ENCODE assay signal across 30 cellular contexts in the genomic region with DNA sequence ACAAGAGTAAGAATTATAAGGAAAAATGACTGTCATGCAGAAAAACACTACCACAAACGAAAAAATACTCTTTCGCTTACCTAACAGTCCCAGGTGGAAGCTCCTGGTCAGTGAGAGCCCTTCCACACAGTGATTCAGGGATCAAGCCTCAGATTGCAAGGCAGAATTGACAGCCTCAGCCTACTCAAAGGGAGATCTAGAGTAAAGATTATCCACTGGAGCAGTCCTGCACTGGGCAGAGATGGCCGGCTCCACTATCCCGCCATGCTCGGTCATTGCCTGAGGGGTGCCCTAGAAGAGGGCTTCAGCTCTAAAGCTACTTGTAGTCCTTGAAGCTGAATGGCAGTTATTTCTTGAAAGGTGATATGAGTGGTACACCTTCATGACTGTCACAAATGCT.
"Had no signal": no experiment of that assay in that cellular context is flagged by ENCODE, and none has a peak within 500 bp of the region (broad histone marks: within the 10 kb centered on the region; RNA-seq: fewer than 3 reads in every experiment).

No MANE protein-coding gene starts in this region.

- H3K4me1 ChIP-seq: ascending aorta, breast epithelium, colonic mucosa, gastroesophageal sphincter had no signal

- DNase-seq: activated CD4-positive, alpha-beta memory T cell treated with anti-CD3 and anti-CD28 coated beads, Interleukin-2, amount 10 ng/mL, durations not matched to agents 7 days and 5 days; activated CD4-positive, alpha-beta T cell treated with anti-CD3 and anti-CD28 coated beads for 36 hours; activated CD4-positive, alpha-beta T cell treated with anti-CD3 and anti-CD28 coated beads, Interleukin-2, amount 10 ng/mL, durations not matched to agents 7 days and 5 days; activated CD4-positive, alpha-beta T cell treated with anti-CD3 and anti-CD28 coated beads, Interleukin-2, amount 50 U/mL, for 4 hours; activated CD4-positive, CD25-positive, alpha-beta regulatory T cell; activated CD4-positive, CD25-positive, alpha-beta regulatory T cell treated with anti-CD3 and anti-CD28 coated beads, Interleukin-2, amount 50 U/mL, for 72 hours; activated CD8-positive, alpha-beta memory T cell treated with anti-CD3 and anti-CD28 coated beads, Interleukin-2, amount 50 U/mL, for 48 hours; activated gamma-delta T cell; activated naive CD4-positive, alpha-beta T cell; activated naive CD4-positive, alpha-beta T cell treated with anti-CD3 and anti-CD28 coated beads, Interleukin-2, amount 10 ng/mL, durations not matched to agents 7 days and 5 days; activated naive CD8-positive, alpha-beta T cell treated with anti-CD3 and anti-CD28 coated beads, Interleukin-2, amount 10 ng/mL, durations not matched to agents 7 days and 5 days; activated T-cell treated with anti-CD3 and anti-CD28 coated beads for 4 hours; activated T-cell treated with anti-CD3 and anti-CD28 coated beads, Interleukin-2, amount 50 U/mL, for 24 hours; activated T-cell treated with anti-CD3 and anti-CD28 coated beads, Interleukin-2, amount 50 U/mL, for 72 hours; central memory CD4-positive, alpha-beta T cell; cerebellar nuclear complex; colonic mucosa; effector CD8-positive, alpha-beta T cell; esophagus squamous epithelium; foreskin melanocyte; heart right ventricle had no signal

- H3K36me3 Mint-ChIP-seq: activated naive CD4-positive, alpha-beta T cell treated with anti-CD3 and anti-CD28 coated beads, Interleukin-2, amount 10 ng/mL, durations not matched to agents 7 days and 5 days; activated naive CD4-positive, alpha-beta T cell treated with anti-CD3 and anti-CD28 coated beads, Interleukin-2, amount 50 U/mL, for 72 hours; activated naive CD8-positive, alpha-beta T cell treated with anti-CD3 and anti-CD28 coated beads, Interleukin-2, amount 10 ng/mL, durations not matched to agents 7 days and 5 days; brain had no signal

- H2AFZ ChIP-seq: hepatocyte had no signal

- H3K4me3 ChIP-seq: ascending aorta, breast epithelium, cardiac muscle cell, colonic mucosa, esophagus squamous epithelium, gastroesophageal sphincter, heart right ventricle, hepatocyte had no signal

- H3K27me3 ChIP-seq: ascending aorta, breast epithelium, cardiac muscle cell, colonic mucosa, esophagus squamous epithelium, hepatocyte had no signal

- H3K9me3 ChIP-seq: ascending aorta, breast epithelium, colonic mucosa, esophagus squamous epithelium, gastroesophageal sphincter, heart right ventricle had no signal

- FAIRE-seq: endometrium, endothelial cell of umbilical vein had no signal

- H3K27ac ChIP-seq: ascending aorta, breast epithelium, cardiac muscle cell, colonic mucosa, esophagus squamous epithelium, gastroesophageal sphincter, hepatocyte had no signal

- H3K36me3 ChIP-seq: ascending aorta, breast epithelium, cardiac muscle cell, colonic mucosa, esophagus squamous epithelium, gastroesophageal sphincter, heart right ventricle had no signal

- H3K4me1 Mint-ChIP-seq: activated CD4-positive, alpha-beta memory T cell treated with anti-CD3 and anti-CD28 coated beads, Interleukin-2, amount 10 ng/mL, durations not matched to agents 7 days and 5 days; activated naive CD4-positive, alpha-beta T cell treated with anti-CD3 and anti-CD28 coated beads, Interleukin-2, amount 10 ng/mL, durations not matched to agents 7 days and 5 days; activated naive CD8-positive, alpha-beta T cell treated with anti-CD3 and anti-CD28 coated beads, Interleukin-2, amount 10 ng/mL, durations not matched to agents 7 days and 5 days had no signal

- H3K4me2 ChIP-seq: hepatocyte had no signal

- ATAC-seq: activated CD4-positive, alpha-beta T cell treated with anti-CD3 and anti-CD28 coated beads for 36 hours; activated naive CD4-positive, alpha-beta T cell treated with anti-CD3 and anti-CD28 coated beads, Interleukin-2, amount 50 U/mL, for 72 hours; activated T-cell treated with anti-CD3 and anti-CD28 coated beads, Interleukin-2, amount 50 U/mL, for 72 hours; gastroesophageal sphincter; heart right ventricle had no signal

- H3K9me3 Mint-ChIP-seq: activated CD4-positive, alpha-beta memory T cell treated with anti-CD3 and anti-CD28 coated beads, Interleukin-2, amount 10 ng/mL, durations not matched to agents 7 days and 5 days; activated CD4-positive, alpha-beta T cell treated with anti-CD3 and anti-CD28 coated beads, Interleukin-2, amount 10 ng/mL, durations not matched to agents 7 days and 5 days; activated naive CD4-positive, alpha-beta T cell treated with anti-CD3 and anti-CD28 coated beads, Interleukin-2, amount 10 ng/mL, durations not matched to agents 7 days and 5 days; activated naive CD4-positive, alpha-beta T cell treated with anti-CD3 and anti-CD28 coated beads, Interleukin-2, amount 50 U/mL, for 72 hours; activated naive CD8-positive, alpha-beta T cell treated with anti-CD3 and anti-CD28 coated beads, Interleukin-2, amount 10 ng/mL, durations not matched to agents 7 days and 5 days; activated T-cell treated with anti-CD3 and anti-CD28 coated beads, Interleukin-2, amount 50 U/mL, for 24 hours; activated T-cell treated with anti-CD3 and anti-CD28 coated beads, Interleukin-2, amount 50 U/mL, for 72 hours had no signal

- H3K4me3 Mint-ChIP-seq: activated CD4-positive, alpha-beta memory T cell treated with anti-CD3 and anti-CD28 coated beads, Interleukin-2, amount 10 ng/mL, durations not matched to agents 7 days and 5 days; activated CD4-positive, alpha-beta T cell treated with anti-CD3 and anti-CD28 coated beads for 36 hours; activated CD4-positive, alpha-beta T cell treated with anti-CD3 and anti-CD28 coated beads, Interleukin-2, amount 10 ng/mL, durations not matched to agents 7 days and 5 days; activated naive CD4-positive, alpha-beta T cell treated with anti-CD3 and anti-CD28 coated beads, Interleukin-2, amount 10 ng/mL, durations not matched to agents 7 days and 5 days; activated naive CD8-positive, alpha-beta T cell treated with anti-CD3 and anti-CD28 coated beads, Interleukin-2, amount 10 ng/mL, durations not matched to agents 7 days and 5 days; activated T-cell treated with anti-CD3 and anti-CD28 coated beads, Interleukin-2, amount 50 U/mL, for 24 hours; activated T-cell treated with anti-CD3 and anti-CD28 coated beads, Interleukin-2, amount 50 U/mL, for 72 hours; brain had no signal

- H3K27ac Mint-ChIP-seq: activated CD4-positive, alpha-beta memory T cell treated with anti-CD3 and anti-CD28 coated beads, Interleukin-2, amount 10 ng/mL, durations not matched to agents 7 days and 5 days; activated CD4-positive, alpha-beta T cell treated with anti-CD3 and anti-CD28 coated beads for 36 hours; activated CD4-positive, alpha-beta T cell treated with anti-CD3 and anti-CD28 coated beads, Interleukin-2, amount 10 ng/mL, durations not matched to agents 7 days and 5 days; activated naive CD4-positive, alpha-beta T cell treated with anti-CD3 and anti-CD28 coated beads, Interleukin-2, amount 10 ng/mL, durations not matched to agents 7 days and 5 days; activated naive CD4-positive, alpha-beta T cell treated with anti-CD3 and anti-CD28 coated beads, Interleukin-2, amount 50 U/mL, for 72 hours; activated naive CD8-positive, alpha-beta T cell treated with anti-CD3 and anti-CD28 coated beads, Interleukin-2, amount 10 ng/mL, durations not matched to agents 7 days and 5 days; activated T-cell treated with anti-CD3 and anti-CD28 coated beads, Interleukin-2, amount 50 U/mL, for 24 hours; activated T-cell treated with anti-CD3 and anti-CD28 coated beads, Interleukin-2, amount 50 U/mL, for 72 hours; brain had no signal
